12 cellular contexts compared by ENCODE assay signal in genomic region chr10:73850863-73851461, GRCh38. TPM values are rescaled to one million over a fixed set of nuclear protein-coding genes. Genes with fewer than 3 reads are reported as not detected.
DNase-seq lines count a peak whose midpoint lies in the region; ATAC-seq and TF ChIP-seq lines count a peak whose summit lies in the region.
"Had no signal": no experiment of that assay in that cellular context is flagged by ENCODE, and none has a peak within 500 bp of the region (broad histone marks: within the 10 kb centered on the region; RNA-seq: fewer than 3 reads in every experiment).

No MANE protein-coding gene starts in this region.

- no peak for TF ChIP-seq POLR2A in Peyer's patch (IDR thresholded peaks at IDR 0.05)

- H3K4me2 ChIP-seq in neuronal stem cell (ENCODE audit: insufficient read depth, low read length, poor library complexity, severe bottlenecking), result no peak overlapping the region

- H3K27me3 ChIP-seq in neuronal stem cell (ENCODE audit: control insufficient read depth in 3 of 3, insufficient read depth in 3 of 3, low read depth in 1 of 3, low read length in 3 of 3), result no peaks in the 10 kb centered on the region
- H3K27me3 ChIP-seq in Peyer's patch, result no peaks in the 10 kb centered on the region

- TF ChIP-seq CTCF in fibroblast of the aortic adventitia (IDR thresholded peaks at IDR 0.05; ENCODE audit: insufficient read depth, low read length) (peak; percentile 2), Peyer's patch (IDR thresholded peaks at IDR 0.05) (no peak)

- H4K8ac ChIP-seq in neuronal stem cell (ENCODE audit: low read depth, low read length), result no peak overlapping the region

- peaks cover 3% of the 10 kb centered on the region for H3K79me1 ChIP-seq in neuronal stem cell (ENCODE audit: low read depth, low read length)

- WGBS in neuronal stem cell (ENCODE audit: extremely low coverage in 2 of 2, insufficient read length in 2 of 2, insufficient replicate concordance in 1 of 2), 2 donors, result no CpG with 5 or more reads among the region's 15 CpGs

- no peak overlapping the region for H3K23ac ChIP-seq in neuronal stem cell (ENCODE audit: low read depth, low read length, poor library complexity)

- H3K4me1 ChIP-seq in neuronal stem cell (ENCODE audit: control insufficient read depth in 2 of 2, insufficient read depth in 1 of 2, low read depth in 1 of 2, low read length in 2 of 2) (peaks cover 0 to 7% of the 10 kb centered on the region in 2 donors), Peyer's patch (peaks cover 0 to 41% (median 4%) of the 10 kb centered on the region in 4 donors)

- H2BK5ac ChIP-seq in neuronal stem cell (ENCODE audit: low read length), result peak overlapping the region; percentile 4

- H3K36me3 ChIP-seq in neuronal stem cell (replicated peaks in 1 of 2; ENCODE audit: control insufficient read depth in 2 of 2, insufficient read depth in 2 of 2, low read length in 2 of 2), result peaks cover 28 to 53% of the 10 kb centered on the region in 2 donors
- H3K36me3 ChIP-seq in Peyer's patch, result peaks cover 0 to 63% (median 0%) of the 10 kb centered on the region in 3 donors

- no peak overlapping the region for H2BK12ac ChIP-seq in neuronal stem cell (ENCODE audit: low read length)

- no peaks in the 10 kb centered on the region for H3K9me3 ChIP-seq in neuronal stem cell (replicated peaks in 1 of 2; ENCODE audit: control insufficient read depth in 2 of 2, insufficient read depth in 1 of 2, low read depth in 1 of 2, low read length in 2 of 2)
- no peaks in the 10 kb centered on the region for H3K9me3 ChIP-seq in Peyer's patch

- H3K27ac ChIP-seq in neuronal stem cell (replicated peaks; ENCODE audit: low read length) (no peak overlapping the region), Peyer's patch (peak overlapping the region in 2 of 4 donors; percentile 53 to 75)

- no peak overlapping the region for H3K4me3 ChIP-seq in fibroblast of the aortic adventitia (ENCODE audit: low read depth, low read length)
- H3K4me3 ChIP-seq in neuronal stem cell (ENCODE audit: low read length in 2 of 2), result no peak overlapping the region
- no peak overlapping the region for H3K4me3 ChIP-seq in Peyer's patch

- H3K14ac ChIP-seq in neuronal stem cell (ENCODE audit: low read length), result no peak overlapping the region

- no peak overlapping the region for H2BK120ac ChIP-seq in neuronal stem cell (ENCODE audit: low read depth, low read length)

- H2AK5ac ChIP-seq in neuronal stem cell (ENCODE audit: low read depth, low read length), result no peak overlapping the region

- H2AFZ ChIP-seq in neuronal stem cell (ENCODE audit: low read length), result no peak overlapping the region

- DNase-seq in AG08395 (ENCODE audit: low spot score) (peak; percentile 94), NCI-H226 (peak; percentile 17), fibroblast of the aortic adventitia (ENCODE audit: low read depth) (peak; percentile 95), neuronal stem cell (ENCODE audit: low spot score) (no peak), putamen (ENCODE audit: low spot score) (no peak), Peyer's patch (no peak)
- DNase-seq: activated gamma-delta T cell, hippocampal formation, NCI-H1930, T1000 had no signal

- H4K91ac ChIP-seq in neuronal stem cell (ENCODE audit: low read depth, low read length, poor library complexity), result no peak overlapping the region

- no peak overlapping the region for H3K18ac ChIP-seq in neuronal stem cell (ENCODE audit: low read length)

- H3K4ac ChIP-seq in neuronal stem cell (ENCODE audit: low read length), result no peak overlapping the region

- H3K9ac ChIP-seq in neuronal stem cell (ENCODE audit: low read depth, low read length, poor library complexity), result peak overlapping the region; percentile 60

- no peak overlapping the region for H2BK15ac ChIP-seq in neuronal stem cell (ENCODE audit: low read length)

- ATAC-seq in GM21528 (IDR thresholded peaks at IDR 0.05; ENCODE audit: low FRiP score, unreplicated experiment) (no peak), HG02938 (IDR thresholded peaks at IDR 0.05; ENCODE audit: unreplicated experiment) (no peak)

RNA-seq across cellular contexts. Expression of gene CAMK2G, which starts 23.4 kb away (rescaled TPM):
- total RNA-seq in fibroblast of the aortic adventitia (ENCODE audit: low replicate concordance), result 25.8 and 31.2 TPM in 2 replicates
- polyA plus RNA-seq in neuronal stem cell (2013, experiment 1 of 2), result 30.5 TPM
- 31.7 TPM for polyA plus RNA-seq in neuronal stem cell (2013, experiment 2 of 2)
- 100 to 1,000 TPM in 3 of 4 donors, 10 to 100 TPM in 1; 34.7 to 159 (median 110) TPM for total RNA-seq in Peyer's patch

RNA-seq across cellular contexts. Expression of gene NDST2, which starts 39.6 kb away (rescaled TPM):
- total RNA-seq in fibroblast of the aortic adventitia (ENCODE audit: low replicate concordance), result 14.7 and 19.5 TPM in 2 replicates
- 14.3 TPM for polyA plus RNA-seq in neuronal stem cell (2013, experiment 1 of 2)
- polyA plus RNA-seq in neuronal stem cell (2013, experiment 2 of 2), result 14.9 TPM
- 10 to 100 TPM; 16.5 to 39.1 (median 27.7) TPM for total RNA-seq in Peyer's patch

RNA-seq across cellular contexts. Expression of gene PLAU, which starts 60.0 kb away (rescaled TPM):
- total RNA-seq in fibroblast of the aortic adventitia (ENCODE audit: low replicate concordance) (21.6 and 24.9 TPM in 2 replicates), Peyer's patch (1 to 10 TPM in 3 of 4 donors, under 1 TPM in 1; 0.53 to 6.6 (median 2.7) TPM)
- 8.0 TPM for polyA plus RNA-seq in neuronal stem cell (2013, experiment 1 of 2)
- 7.7 TPM for polyA plus RNA-seq in neuronal stem cell (2013, experiment 2 of 2)

Comparison
In these comparisons a context has a peak if more than half of its experiments do, and no peak if none do; other contexts are left out.
1. DNase-seq: peak in AG08395 (single experiment), NCI-H226 (single experiment) and fibroblast of the aortic adventitia (single experiment); none in neuronal stem cell (single experiment), putamen (single experiment) and Peyer's patch (0 of 3).